1 cellular context compared by ENCODE assay signal in the genomic region with DNA sequence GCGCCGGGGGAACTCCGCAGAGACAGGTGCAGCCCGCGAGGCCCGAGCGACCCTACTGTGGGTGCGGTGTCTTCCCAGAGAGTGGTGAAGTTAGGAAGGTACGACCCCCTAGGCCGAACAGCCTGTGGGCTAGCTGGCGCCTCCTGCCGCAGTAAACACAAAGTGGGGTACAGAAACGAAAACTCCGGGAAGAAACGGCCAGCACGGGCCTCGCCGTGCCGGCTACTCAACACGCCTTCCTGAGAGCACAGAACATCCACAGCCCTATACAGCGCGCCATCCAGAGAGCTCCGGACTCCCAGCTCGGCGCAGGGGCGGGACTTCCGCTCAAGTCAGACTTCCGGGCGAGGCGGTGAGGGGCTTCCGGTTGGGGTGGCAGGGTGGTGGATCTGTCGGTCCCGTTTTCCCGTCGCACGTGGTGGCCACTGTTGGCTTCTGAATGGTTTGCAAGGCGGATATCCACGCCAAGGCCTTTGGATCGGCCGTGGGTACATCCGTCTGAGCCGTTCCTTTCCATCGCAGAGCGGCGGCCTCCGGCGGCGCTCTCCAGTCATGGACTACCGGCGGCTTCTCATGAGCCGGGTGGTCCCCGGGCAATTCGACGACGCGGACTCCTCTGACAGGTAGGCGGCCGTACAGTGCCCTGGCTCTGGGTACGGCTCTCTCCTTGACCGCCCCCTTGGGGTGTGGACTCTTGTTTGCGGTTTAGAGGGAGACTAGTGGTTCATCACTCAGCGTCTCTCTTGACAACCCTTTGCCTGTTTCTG.
A peak's percentile ranks its signal among the peaks of the same experiment; 100 is the strongest.
TF ChIP-seq lines count a peak whose summit lies in the region.

TSS of gene CAGE1 (minus strand) at position 292 of the 767 bp plus-strand sequence. CDS start 2,569 bp downstream, outside the sequence.
TSS of gene RIOK1 (plus strand) at position 358 of the 767 bp plus-strand sequence. CDS start at position 553, 195 bp downstream.

TF ChIP-seq in IMR-90, 13 proteins besides CTCF, POLR2A, EP300 and RAD21:
- TF ChIP-seq MXI1 (IDR thresholded peaks at IDR 0.05; ENCODE audit: borderline replicate concordance, low read depth, low read length) (peak; percentile 96), SMC3 (IDR thresholded peaks at IDR 0.05; ENCODE audit: low read depth, low read length) (no peak), MAZ (IDR thresholded peaks at IDR 0.05; ENCODE audit: borderline replicate concordance, low read depth, low read length) (peak; percentile 60)
